1 cellular context compared by ENCODE assay signal in the genomic region with DNA sequence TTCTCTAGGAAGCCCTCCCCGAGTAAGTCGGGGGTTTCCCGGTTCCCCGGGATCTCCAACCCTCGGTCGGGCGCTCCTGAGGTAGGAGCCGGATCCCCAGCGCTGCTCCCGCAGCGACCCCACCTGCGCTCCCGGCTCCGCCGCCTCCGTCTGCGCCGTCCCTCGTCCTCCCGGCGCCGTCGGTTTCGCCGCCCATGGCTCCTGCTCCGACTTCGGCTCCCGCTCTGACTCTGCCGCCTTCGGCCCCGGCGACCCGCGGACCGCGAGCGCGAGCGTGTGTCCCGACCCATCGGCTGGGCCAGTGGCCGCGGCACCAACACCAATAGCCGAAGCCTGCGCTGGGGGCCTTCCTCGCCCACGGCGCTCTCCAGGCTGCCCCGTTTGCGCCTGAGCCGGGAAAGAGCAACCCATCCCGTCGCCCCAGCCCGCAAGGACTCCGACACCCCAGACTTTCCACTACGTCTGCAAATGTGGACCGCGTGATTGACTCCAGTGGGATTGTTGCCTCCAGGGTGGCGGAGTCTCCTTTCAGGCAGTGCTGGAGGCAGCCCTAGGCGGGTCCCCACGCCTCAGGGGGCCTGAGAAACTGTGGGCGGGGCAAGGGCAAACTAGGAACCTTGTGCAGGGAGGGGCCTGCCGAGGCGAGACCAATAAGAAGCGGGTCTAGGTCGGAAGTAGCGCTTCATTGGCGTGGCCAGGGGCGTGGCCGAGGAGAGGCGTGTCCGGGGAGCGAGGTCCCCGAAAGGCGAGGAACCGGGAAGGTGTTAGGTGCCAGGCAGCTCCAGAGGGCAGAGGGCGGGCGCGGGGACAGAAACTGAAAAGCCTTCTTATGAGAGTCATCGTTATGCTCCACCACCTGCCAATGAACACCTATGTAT.
TF ChIP-seq lines count a peak whose summit lies in the region.

A gene (minus strand): TSS at position 318 of the 878 bp plus-strand sequence. CDS start 28 bp downstream, at position 290.

TF ChIP-seq in WTC11, 78 proteins besides CTCF, POLR2A, EP300 and RAD21 (continued from another document):
- TF ChIP-seq, protein P1, sequence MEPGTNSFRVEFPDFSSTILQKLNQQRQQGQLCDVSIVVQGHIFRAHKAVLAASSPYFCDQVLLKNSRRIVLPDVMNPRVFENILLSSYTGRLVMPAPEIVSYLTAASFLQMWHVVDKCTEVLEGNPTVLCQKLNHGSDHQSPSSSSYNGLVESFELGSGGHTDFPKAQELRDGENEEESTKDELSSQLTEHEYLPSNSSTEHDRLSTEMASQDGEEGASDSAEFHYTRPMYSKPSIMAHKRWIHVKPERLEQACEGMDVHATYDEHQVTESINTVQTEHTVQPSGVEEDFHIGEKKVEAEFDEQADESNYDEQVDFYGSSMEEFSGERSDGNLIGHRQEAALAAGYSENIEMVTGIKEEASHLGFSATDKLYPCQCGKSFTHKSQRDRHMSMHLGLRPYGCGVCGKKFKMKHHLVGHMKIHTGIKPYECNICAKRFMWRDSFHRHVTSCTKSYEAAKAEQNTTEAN (CRISPR knock-in tag; IDR thresholded peaks at IDR 0.05) = no peak
- TF ChIP-seq, protein P2, sequence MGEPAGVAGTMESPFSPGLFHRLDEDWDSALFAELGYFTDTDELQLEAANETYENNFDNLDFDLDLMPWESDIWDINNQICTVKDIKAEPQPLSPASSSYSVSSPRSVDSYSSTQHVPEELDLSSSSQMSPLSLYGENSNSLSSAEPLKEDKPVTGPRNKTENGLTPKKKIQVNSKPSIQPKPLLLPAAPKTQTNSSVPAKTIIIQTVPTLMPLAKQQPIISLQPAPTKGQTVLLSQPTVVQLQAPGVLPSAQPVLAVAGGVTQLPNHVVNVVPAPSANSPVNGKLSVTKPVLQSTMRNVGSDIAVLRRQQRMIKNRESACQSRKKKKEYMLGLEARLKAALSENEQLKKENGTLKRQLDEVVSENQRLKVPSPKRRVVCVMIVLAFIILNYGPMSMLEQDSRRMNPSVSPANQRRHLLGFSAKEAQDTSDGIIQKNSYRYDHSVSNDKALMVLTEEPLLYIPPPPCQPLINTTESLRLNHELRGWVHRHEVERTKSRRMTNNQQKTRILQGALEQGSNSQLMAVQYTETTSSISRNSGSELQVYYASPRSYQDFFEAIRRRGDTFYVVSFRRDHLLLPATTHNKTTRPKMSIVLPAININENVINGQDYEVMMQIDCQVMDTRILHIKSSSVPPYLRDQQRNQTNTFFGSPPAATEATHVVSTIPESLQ (CRISPR knock-in tag; IDR thresholded peaks at IDR 0.05) = no peak
- no peak for TF ChIP-seq JAZF1 (CRISPR knock-in tag; IDR thresholded peaks at IDR 0.05)
- TF ChIP-seq NFE2L1 (CRISPR knock-in tag; IDR thresholded peaks at IDR 0.05) = no peak
- TF ChIP-seq, protein P3, sequence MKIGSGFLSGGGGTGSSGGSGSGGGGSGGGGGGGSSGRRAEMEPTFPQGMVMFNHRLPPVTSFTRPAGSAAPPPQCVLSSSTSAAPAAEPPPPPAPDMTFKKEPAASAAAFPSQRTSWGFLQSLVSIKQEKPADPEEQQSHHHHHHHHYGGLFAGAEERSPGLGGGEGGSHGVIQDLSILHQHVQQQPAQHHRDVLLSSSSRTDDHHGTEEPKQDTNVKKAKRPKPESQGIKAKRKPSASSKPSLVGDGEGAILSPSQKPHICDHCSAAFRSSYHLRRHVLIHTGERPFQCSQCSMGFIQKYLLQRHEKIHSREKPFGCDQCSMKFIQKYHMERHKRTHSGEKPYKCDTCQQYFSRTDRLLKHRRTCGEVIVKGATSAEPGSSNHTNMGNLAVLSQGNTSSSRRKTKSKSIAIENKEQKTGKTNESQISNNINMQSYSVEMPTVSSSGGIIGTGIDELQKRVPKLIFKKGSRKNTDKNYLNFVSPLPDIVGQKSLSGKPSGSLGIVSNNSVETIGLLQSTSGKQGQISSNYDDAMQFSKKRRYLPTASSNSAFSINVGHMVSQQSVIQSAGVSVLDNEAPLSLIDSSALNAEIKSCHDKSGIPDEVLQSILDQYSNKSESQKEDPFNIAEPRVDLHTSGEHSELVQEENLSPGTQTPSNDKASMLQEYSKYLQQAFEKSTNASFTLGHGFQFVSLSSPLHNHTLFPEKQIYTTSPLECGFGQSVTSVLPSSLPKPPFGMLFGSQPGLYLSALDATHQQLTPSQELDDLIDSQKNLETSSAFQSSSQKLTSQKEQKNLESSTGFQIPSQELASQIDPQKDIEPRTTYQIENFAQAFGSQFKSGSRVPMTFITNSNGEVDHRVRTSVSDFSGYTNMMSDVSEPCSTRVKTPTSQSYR (CRISPR knock-in tag; IDR thresholded peaks at IDR 0.05) = no peak
- TF ChIP-seq, protein P4, sequence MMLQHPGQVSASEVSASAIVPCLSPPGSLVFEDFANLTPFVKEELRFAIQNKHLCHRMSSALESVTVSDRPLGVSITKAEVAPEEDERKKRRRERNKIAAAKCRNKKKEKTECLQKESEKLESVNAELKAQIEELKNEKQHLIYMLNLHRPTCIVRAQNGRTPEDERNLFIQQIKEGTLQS (CRISPR knock-in tag; conservative IDR thresholded peaks at IDR 0.05) = no peak
- TF ChIP-seq, protein P5, sequence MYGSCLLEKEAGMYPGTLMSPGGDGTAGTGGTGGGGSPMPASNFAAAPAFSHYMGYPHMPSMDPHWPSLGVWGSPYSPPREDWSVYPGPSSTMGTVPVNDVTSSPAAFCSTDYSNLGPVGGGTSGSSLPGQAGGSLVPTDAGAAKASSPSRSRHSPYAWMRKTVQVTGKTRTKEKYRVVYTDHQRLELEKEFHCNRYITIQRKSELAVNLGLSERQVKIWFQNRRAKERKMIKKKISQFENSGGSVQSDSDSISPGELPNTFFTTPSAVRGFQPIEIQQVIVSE (CRISPR knock-in tag; IDR thresholded peaks at IDR 0.05; ENCODE audit: borderline replicate concordance) = no peak
